Comparison of ENCODE assay signal across 1 cellular context in genomic region chr1:218304281-218305039, GRCh38.
TF ChIP-seq lines count a peak whose summit lies in the region.

No MANE protein-coding gene starts in this region.

TF ChIP-seq in K562, 482 proteins besides CTCF, POLR2A, EP300 and RAD21 (continued from another document and continues in another):
- TF ChIP-seq ETS2 (tag; IDR thresholded peaks at IDR 0.05; ENCODE audit: borderline replicate concordance, poor library complexity, severe bottlenecking) (no peak), SP2 (IDR thresholded peaks at IDR 0.05; ENCODE audit: extremely low read depth, low read depth, low read length, poor library complexity, severe bottlenecking) (no peak), DEAF1 (CRISPR knock-in tag; IDR thresholded peaks at IDR 0.05) (no peak), TEAD4 (IDR thresholded peaks at IDR 0.05; ENCODE audit: low read length) (peak; percentile 96), TEAD4 (CRISPR knock-in tag; IDR thresholded peaks at IDR 0.05; ENCODE audit: borderline replicate concordance) (no peak), LEF1 (IDR thresholded peaks at IDR 0.05) (peak; percentile 68), CBX8 (IDR thresholded peaks at IDR 0.05; ENCODE audit: borderline replicate concordance, extremely low read depth, low read depth, low read length, poor library complexity, severe bottlenecking) (no peak), ZBTB9 (CRISPR knock-in tag; IDR thresholded peaks at IDR 0.05) (no peak), ZNF395 (CRISPR knock-in tag; IDR thresholded peaks at IDR 0.05) (peak; percentile 92), MXD1 (CRISPR knock-in tag; IDR thresholded peaks at IDR 0.05; ENCODE audit: borderline replicate concordance, poor library complexity, severe bottlenecking) (peak; percentile 11), TARDBP (IDR thresholded peaks at IDR 0.05) (no peak), GTF2F1 (IDR thresholded peaks at IDR 0.05; ENCODE audit: low read depth, low read length) (no peak), CEBPB (tag; IDR thresholded peaks at IDR 0.05) (no peak), IFI16 (CRISPR knock-in tag; IDR thresholded peaks at IDR 0.05) (no peak), MBD1 (CRISPR knock-in tag; IDR thresholded peaks at IDR 0.05) (no peak), ATF1 (CRISPR knock-in tag; IDR thresholded peaks at IDR 0.05) (no peak), ATF1 (tag; IDR thresholded peaks at IDR 0.05) (peak; percentile 71), BRF1 (IDR thresholded peaks at IDR 0.05; ENCODE audit: borderline replicate concordance, extremely low read depth, insufficient read length) (no peak), SFPQ (IDR thresholded peaks at IDR 0.05; ENCODE audit: low read depth, low read length) (no peak), CBX2 (IDR thresholded peaks at IDR 0.05; ENCODE audit: insufficient read depth, low read length, poor library complexity, severe bottlenecking) (no peak), FOXP1 (CRISPR knock-in tag; IDR thresholded peaks at IDR 0.05) (no peak), MYNN (IDR thresholded peaks at IDR 0.05) (peak; percentile 79; the same call in 1 of the 2 replicates), MYNN (CRISPR knock-in tag; IDR thresholded peaks at IDR 0.05) (no peak), ZNF707 (CRISPR knock-in tag; conservative IDR thresholded peaks at IDR 0.05) (0 out of 2 replicates have a peak, but pooled peaks have one; percentile 62), ZBTB33 (CRISPR knock-in tag; IDR thresholded peaks at IDR 0.05) (no peak), ATF6 (CRISPR knock-in tag; IDR thresholded peaks at IDR 0.05) (no peak), MTA3 (IDR thresholded peaks at IDR 0.05; ENCODE audit: borderline replicate concordance) (0 out of 2 replicates have a peak, but pooled peaks have one; percentile 34), BACH1 (tag; IDR thresholded peaks at IDR 0.05) (no peak), LCOR (CRISPR knock-in tag; IDR thresholded peaks at IDR 0.05) (peak; percentile 79), PURB (CRISPR knock-in tag; IDR thresholded peaks at IDR 0.05; ENCODE audit: low read depth) (no peak), HMGXB4 (CRISPR knock-in tag; IDR thresholded peaks at IDR 0.05) (no peak), ZNF23 (CRISPR knock-in tag; IDR thresholded peaks at IDR 0.05) (no peak), ZNF512 (tag; IDR thresholded peaks at IDR 0.05) (no peak), NELFE (IDR thresholded peaks at IDR 0.05; ENCODE audit: insufficient read depth, insufficient read length) (no peak), ATF4 (CRISPR knock-in tag; IDR thresholded peaks at IDR 0.05) (0 out of 2 replicates have a peak, but pooled peaks have one; percentile 9), PHF20 (IDR thresholded peaks at IDR 0.05; ENCODE audit: partially characterized antibody) (no peak), TCF7L2 (IDR thresholded peaks at IDR 0.05; ENCODE audit: low read depth, low read length) (no peak), NKRF (IDR thresholded peaks at IDR 0.05; ENCODE audit: borderline replicate concordance) (0 out of 2 replicates have a peak, but pooled peaks have one; percentile 43)
